9 cellular contexts compared by ENCODE assay signal in genomic region chr15:74202461-74203401, GRCh38. TPM values are rescaled to one million over a fixed set of nuclear protein-coding genes. Genes with fewer than 3 reads are reported as not detected.
DNase-seq lines count a peak whose midpoint lies in the region; ATAC-seq and TF ChIP-seq lines count a peak whose summit lies in the region.
"Had no signal": no experiment of that assay in that cellular context is flagged by ENCODE, and none has a peak within 500 bp of the region (broad histone marks: within the 10 kb centered on the region; RNA-seq: fewer than 3 reads in every experiment).

TSS of gene STRA6 (minus strand) at chr15:74202787. CDS start at chr15:74202267, 520 bp downstream.

- H3K36me3 ChIP-seq in mesodermal cell (ENCODE audit: control insufficient read depth, insufficient read depth, low read length) = no peaks in the 10 kb centered on the region

- no peaks in the 10 kb centered on the region for H3K36me3 Mint-ChIP-seq in brain

- WGBS in mesodermal cell (ENCODE audit: insufficient coverage in 2 of 2), 2 experiments = 0 to 3% methylated on average over 15 to 16 of the region's 26 CpGs

- ATAC-seq in GM21576 (IDR thresholded peaks at IDR 0.05; ENCODE audit: unreplicated experiment) (no peak), HG02610 (IDR thresholded peaks at IDR 0.05; ENCODE audit: unreplicated experiment) (no peak), HG02884 (IDR thresholded peaks at IDR 0.05; ENCODE audit: unreplicated experiment) (no peak)

- peak; percentile 63 for DNase-seq in DMS79 (lab: John Stamatoyannopoulos, UW)
- DNase-seq in NCI-H1417 treated with DMSO at 0.1 percent for 48 hours (lab: John Stamatoyannopoulos, UW) = peak; percentile 80
- DNase-seq in GOT3 (lab: John Stamatoyannopoulos, UW) = no peak
- DNase-seq: amygdala had no signal

- H3K27ac ChIP-seq in mesodermal cell (ENCODE audit: low read depth, low read length, severe bottlenecking) = peak within 1 kb of the TSS; percentile 83

- no peaks in the 10 kb centered on the region for H3K9me3 ChIP-seq in mesodermal cell (ENCODE audit: control insufficient read depth, low read length)

- no peaks in the 10 kb centered on the region for H3K9me3 Mint-ChIP-seq in brain

- H3K4me3 Mint-ChIP-seq in brain = peak within 1 kb of the TSS; percentile 45 to 85 (median 74)

- peaks cover 39% of the 10 kb centered on the region for H3K4me1 ChIP-seq in mesodermal cell (ENCODE audit: control insufficient read depth, insufficient read depth, low read length, poor library complexity, severe bottlenecking)

- peak within 1 kb of the TSS; percentile 29 for H3K4me3 ChIP-seq in mesodermal cell (ENCODE audit: extremely low read depth, insufficient read depth, low read length, poor library complexity, severe bottlenecking)

- H3K27me3 Mint-ChIP-seq in brain = peaks cover 3% of the 10 kb centered on the region

- peak within 1 kb of the TSS; percentile 88 to 96 (median 96) for H3K27ac Mint-ChIP-seq in brain

- TF ChIP-seq CTCF in brain (conservative IDR thresholded peaks at IDR 0.05) = peak in 1 of 2 experiments; percentile 42

- H3K4me1 Mint-ChIP-seq in brain = peaks cover 80% of the 10 kb centered on the region

RNA-seq across cellular contexts. Expression of gene STRA6, which starts in this region (rescaled TPM):
- 1.1 TPM for polyA plus RNA-seq in brain (ENCODE audit: insufficient read depth, low read depth, low replicate concordance)
- 51.9 TPM for polyA plus RNA-seq in mesodermal cell (2013, experiment 1 of 2)
- 51.2 TPM for polyA plus RNA-seq in mesodermal cell (2013, experiment 2 of 2)
